Comparison of ENCODE assay signal across 8 cellular contexts in the genomic region with DNA sequence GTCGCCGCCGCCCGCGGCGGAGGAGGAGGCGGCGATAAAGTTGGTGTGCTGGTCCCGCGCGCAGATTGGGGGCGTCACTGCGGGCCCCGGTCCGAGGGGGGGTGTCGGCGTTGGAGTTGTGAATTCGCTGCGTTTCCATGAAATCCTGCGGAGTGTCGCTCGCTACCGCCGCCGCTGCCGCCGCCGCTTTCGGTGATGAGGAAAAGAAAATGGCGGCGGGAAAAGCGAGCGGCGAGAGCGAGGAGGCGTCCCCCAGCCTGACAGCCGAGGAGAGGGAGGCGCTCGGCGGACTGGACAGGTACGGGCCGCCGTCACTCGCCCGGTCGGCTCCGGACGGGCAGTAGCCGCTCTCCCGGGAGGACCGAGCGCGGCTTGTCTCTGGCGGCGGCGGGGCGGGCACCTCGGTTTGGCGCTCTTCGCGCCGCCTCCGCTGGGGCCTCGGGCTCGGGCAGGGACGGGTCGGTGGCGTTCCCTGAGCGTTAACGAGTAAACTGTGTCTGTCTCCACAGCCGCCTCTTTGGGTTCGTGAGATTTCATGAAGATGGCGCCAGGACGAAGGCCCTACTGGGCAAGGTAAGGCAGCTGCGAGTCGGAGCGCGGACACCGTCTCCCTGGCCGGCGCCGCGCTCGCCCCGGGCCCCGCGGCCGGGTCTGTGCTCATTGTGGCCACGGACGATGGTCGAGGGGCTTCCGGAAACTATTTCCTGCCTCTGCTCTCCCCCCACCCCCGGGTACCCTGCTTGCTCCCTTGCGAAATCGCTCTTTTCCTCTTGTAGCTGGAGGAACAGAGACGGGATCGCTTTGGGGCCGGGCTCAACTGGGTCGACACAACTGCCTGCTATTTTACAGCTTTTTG. TPM values are rescaled to one million over a fixed set of nuclear protein-coding genes. Genes with fewer than 3 reads are reported as not detected.
DNase-seq lines count a peak whose midpoint lies in the region; ATAC-seq and TF ChIP-seq lines count a peak whose summit lies in the region.

No MANE protein-coding gene starts in this region.

- peak overlapping the region; percentile 95 for H3K9ac ChIP-seq in mesenchymal stem cell (ENCODE audit: low read length)

- peak overlapping the region; percentile 57 for H3K27ac ChIP-seq in mesenchymal stem cell (ENCODE audit: low read length, poor library complexity, severe bottlenecking)

- TF ChIP-seq CTCF in CD14-positive monocyte (IDR thresholded peaks at IDR 0.05): no peak

- H3K4me2 ChIP-seq in mesenchymal stem cell (ENCODE audit: low read length, poor library complexity, severe bottlenecking): peak overlapping the region; percentile 56

- ATAC-seq in GM21723 (IDR thresholded peaks at IDR 0.05; ENCODE audit: unreplicated experiment): peak; percentile 22
- ATAC-seq in HG03520 (IDR thresholded peaks at IDR 0.05; ENCODE audit: unreplicated experiment): no peak

- no peak overlapping the region for H2BK5ac ChIP-seq in mesenchymal stem cell (ENCODE audit: low read depth, low read length, poor library complexity, severe bottlenecking)

- peaks cover 22% of the 10 kb centered on the region for H3K4me1 Mint-ChIP-seq in CD14-positive monocyte

- peak overlapping the region; percentile 92 to 99 (median 98) for H3K27ac Mint-ChIP-seq in CD14-positive monocyte

- H2AK5ac ChIP-seq in mesenchymal stem cell (ENCODE audit: low read length, severe bottlenecking): no peak overlapping the region

- peak overlapping the region; percentile 75 for H3K4ac ChIP-seq in mesenchymal stem cell (ENCODE audit: low read depth in 1 of 2, low read length in 2 of 2)

- H2BK15ac ChIP-seq in mesenchymal stem cell (ENCODE audit: low read depth, poor library complexity, severe bottlenecking): no peak overlapping the region

- peak overlapping the region; percentile 64 for H4K8ac ChIP-seq in mesenchymal stem cell (ENCODE audit: low read length)

- no peaks in the 10 kb centered on the region for H3K9me3 Mint-ChIP-seq in CD14-positive monocyte

- peak; percentile 61 for DNase-seq in CD14-positive monocyte (ENCODE audit: low spot score)
- DNase-seq in NCI-H2227 (lab: John Stamatoyannopoulos, UW; ENCODE audit: unreplicated experiment): peak; percentile 75
- peak; percentile 17 to 23 for DNase-seq in activated CD8-positive, alpha-beta memory T cell treated with anti-CD3 and anti-CD28 coated beads for 1 hour (ENCODE audit: extremely low read depth in 1 of 2, low read depth in 1 of 2)
- peak; percentile 30 for DNase-seq in effector CD8-positive, alpha-beta T cell (lab: John Stamatoyannopoulos, UW)
- DNase-seq in mesenchymal stem cell: peak; percentile 51
- peak; percentile 11 to 46 for DNase-seq in stimulated activated CD8-positive, alpha-beta memory T cell treated with anti-CD3 and anti-CD28 coated beads, Interleukin-2, amount 100 ng/mL, for 48 hours (ENCODE audit: low read depth in 2 of 2)

- H3K79me1 ChIP-seq in mesenchymal stem cell (replicated peaks; ENCODE audit: low read length, poor library complexity, severe bottlenecking): no peaks in the 10 kb centered on the region

- H2BK120ac ChIP-seq in mesenchymal stem cell (ENCODE audit: low read depth, low read length): no peak overlapping the region

- H3K4me3 ChIP-seq in mesenchymal stem cell (ENCODE audit: insufficient read depth in 1 of 2, low read depth in 1 of 2, low read length in 2 of 2): peak overlapping the region; percentile 75 to 90

- 1% methylated on average over 22 of the region's 99 CpGs for WGBS in mesenchymal stem cell

- H2AFZ ChIP-seq in mesenchymal stem cell (ENCODE audit: low read depth, low read length): peak overlapping the region; percentile 76

- H3K27me3 ChIP-seq in mesenchymal stem cell (ENCODE audit: control insufficient read depth in 1 of 2, insufficient read depth in 1 of 2, low read length in 2 of 2): no peaks in the 10 kb centered on the region

- no peaks in the 10 kb centered on the region for H3K4me1 ChIP-seq in mesenchymal stem cell (ENCODE audit: control insufficient read depth, insufficient read depth, low read depth, low read length)

- H2BK12ac ChIP-seq in mesenchymal stem cell (ENCODE audit: low read length in 2 of 2): no peak overlapping the region

- peak overlapping the region; percentile 87 to 93 for H3K4me3 Mint-ChIP-seq in CD14-positive monocyte

- intact Hi-C loops in CD14-positive monocyte (cut with micrococcal nuclease): loop anchor here in 1 of 2 donors (5.0 kb wide), 2 partner anchors 44 to 861 kb away; no protein-coding TSS in a partner anchor

- no peaks in the 10 kb centered on the region for H3K27me3 Mint-ChIP-seq in CD14-positive monocyte (ENCODE audit: low read depth in 3 of 3)

- H3K18ac ChIP-seq in mesenchymal stem cell (ENCODE audit: low read depth in 1 of 2, low read length in 2 of 2): peak overlapping the region; percentile 45 to 87

- no peaks in the 10 kb centered on the region for H3K9me3 ChIP-seq in mesenchymal stem cell (ENCODE audit: control insufficient read depth, low read length)

- peak overlapping the region in 1 of 2 experiments; percentile 69 for H3K23ac ChIP-seq in mesenchymal stem cell (ENCODE audit: low read length in 2 of 2)

- peak overlapping the region; percentile 61 for H4K91ac ChIP-seq in mesenchymal stem cell (ENCODE audit: low read length)

- peaks cover 0 to 1% of the 10 kb centered on the region in 2 donors for H3K36me3 Mint-ChIP-seq in CD14-positive monocyte

- peaks cover 0 to 6% of the 10 kb centered on the region in 2 experiments for H3K36me3 ChIP-seq in mesenchymal stem cell (ENCODE audit: control insufficient read depth in 1 of 2, insufficient read depth in 2 of 2, low read depth in 1 of 2, low read length in 2 of 2)

- peak overlapping the region in 1 of 2 experiments; percentile 71 for H3K14ac ChIP-seq in mesenchymal stem cell (ENCODE audit: low read length in 2 of 2)

RNA-seq across cellular contexts. Expression of gene KDM6A, which starts 0.7 kb away (rescaled TPM):
- polyA plus RNA-seq in CD14-positive monocyte: 10 to 100 TPM in 1 of 2 donors, 1 to 10 TPM in 1; 7.6 to 13.8 TPM
- 9.5 TPM for polyA plus RNA-seq in mesenchymal stem cell (2013, experiment 1 of 2)
- polyA plus RNA-seq in mesenchymal stem cell (2013, experiment 2 of 2): 9.5 TPM

RNA-seq across cellular contexts. Expression of gene DUSP21, which starts 29.8 kb away (rescaled TPM):
- polyA plus RNA-seq in CD14-positive monocyte: not detected
- polyA plus RNA-seq in mesenchymal stem cell (2013, experiment 1 of 2): not detected
- polyA plus RNA-seq in mesenchymal stem cell (2013, experiment 2 of 2): not detected

Comparison
In these comparisons a context has a peak if more than half of its experiments do, and no peak if none do; other contexts are left out.
1. DNase-seq: peak in every context shown above with its lines; median percentile 75 in NCI-H2227; 61 in CD14-positive monocyte; 51 in mesenchymal stem cell; 30 in effector CD8-positive, alpha-beta T cell; 28 in stimulated activated CD8-positive, alpha-beta memory T cell treated with anti-CD3 and anti-CD28 coated beads, Interleukin-2, amount 100 ng/mL, for 48 hours; 20 in activated CD8-positive, alpha-beta memory T cell treated with anti-CD3 and anti-CD28 coated beads for 1 hour.